17 cellular contexts compared by ENCODE assay signal in the genomic region with DNA sequence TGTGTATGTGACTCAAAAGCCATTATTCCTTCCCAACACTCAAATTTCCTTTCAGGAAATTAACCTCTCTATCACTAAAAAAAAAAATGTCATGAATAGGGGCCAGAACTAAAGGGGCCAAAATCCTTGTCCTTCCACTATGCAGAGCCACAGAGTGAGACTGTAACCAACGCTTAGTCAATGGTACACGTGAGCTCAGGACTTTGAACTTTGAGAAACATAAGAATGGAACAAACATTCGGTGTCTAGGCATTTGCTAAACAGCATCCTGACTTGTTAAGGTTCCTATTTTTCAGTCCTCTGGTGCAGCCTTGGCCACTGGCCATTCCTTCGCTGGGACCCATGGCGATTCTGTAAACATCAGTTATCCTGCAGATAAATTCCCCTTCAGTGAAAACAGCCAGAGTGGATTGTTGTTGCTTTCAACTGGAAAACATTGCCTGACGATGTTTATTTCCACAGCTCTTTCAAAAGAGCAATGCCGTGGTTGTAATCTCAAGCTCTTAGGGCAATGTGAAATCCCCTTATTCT.
A peak's percentile ranks its signal among the peaks of the same experiment; 100 is the strongest.
DNase-seq lines count a peak whose midpoint lies in the region; ATAC-seq and TF ChIP-seq lines count a peak whose summit lies in the region.
"Had no signal": no experiment of that assay in that cellular context is flagged by ENCODE, and none has a peak within 500 bp of the region (broad histone marks: within the 10 kb centered on the region; RNA-seq: fewer than 3 reads in every experiment).

No MANE protein-coding gene starts in this region.

- no peak overlapping the region for H3K4me3 Mint-ChIP-seq in stimulated activated effector memory CD8-positive, alpha-beta T cell treated with anti-CD3 and anti-CD28 coated beads, Interleukin-12 subunit alpha, Interleukin-12 subunit beta, amount 100 ng/mL, for 72 hours
- H3K4me3 Mint-ChIP-seq: CD8-positive, alpha-beta memory T cell; HFFc6 had no signal

- intact Hi-C loops in Right ventricle myocardium inferior (cut with DNase I) = no loop called here
- intact Hi-C loops in sciatic nerve (cut with DNase I) = no loop called here
- intact Hi-C loops in vagina (cut with DNase I) = no loop called here

- peaks cover 14% of the 10 kb centered on the region for H3K9me3 Mint-ChIP-seq in stimulated activated effector memory CD8-positive, alpha-beta T cell treated with anti-CD3 and anti-CD28 coated beads, Interleukin-12 subunit alpha, Interleukin-12 subunit beta, amount 100 ng/mL, for 72 hours

- no peaks in the 10 kb centered on the region for H3K36me3 ChIP-seq in right atrium auricular region
- H3K36me3 ChIP-seq in liver (ENCODE audit: control insufficient read depth in 4 of 4, insufficient read depth in 3 of 4, low read depth in 1 of 4, low read length in 3 of 4) = no peaks in the 10 kb centered on the region
- no peaks in the 10 kb centered on the region for H3K36me3 ChIP-seq in vagina

- TF ChIP-seq CTCF in right atrium auricular region (IDR thresholded peaks at IDR 0.05) (no peak), liver (IDR thresholded peaks at IDR 0.05; ENCODE audit: low read depth, low read length, missing input control) (no peak), vagina (IDR thresholded peaks at IDR 0.05) (no peak)

- DNase-seq in Right ventricle myocardium inferior (ENCODE audit: missing footprints) = no peak
- DNase-seq in right atrium auricular region (ENCODE audit: low spot score) = no peak
- no peak for DNase-seq in sciatic nerve (ENCODE audit: low spot score)
- DNase-seq in vagina (ENCODE audit: extremely low spot score in 2 of 2) = no peak
- no peak for DNase-seq in C1 segment of cervical spinal cord (lab: John Stamatoyannopoulos, UW)
- no peak for DNase-seq in stimulated activated effector memory CD8-positive, alpha-beta T cell treated with anti-CD3 and anti-CD28 coated beads, Interleukin-12 subunit alpha, Interleukin-12 subunit beta, amount 100 ng/mL, for 72 hours (ENCODE audit: low spot score in 2 of 2)
- DNase-seq: CD8-positive, alpha-beta memory T cell; DMS 273 treated with DMSO at 0.1 percent for 48 hours; HFFc6; KBM-7; NCI-H1694; NCI-H2107; NCI-H345; PC-3 had no signal

- H3K4me3 ChIP-seq in right atrium auricular region (no peak overlapping the region), liver (ENCODE audit: low read depth in 1 of 3, low read length in 3 of 3) (no peak overlapping the region), vagina (no peak overlapping the region)

- H3K27ac Mint-ChIP-seq in stimulated activated effector memory CD8-positive, alpha-beta T cell treated with anti-CD3 and anti-CD28 coated beads, Interleukin-12 subunit alpha, Interleukin-12 subunit beta, amount 100 ng/mL, for 72 hours = no peak overlapping the region
- H3K27ac Mint-ChIP-seq: CD8-positive, alpha-beta memory T cell; HFFc6 had no signal

- H3K36me3 Mint-ChIP-seq in stimulated activated effector memory CD8-positive, alpha-beta T cell treated with anti-CD3 and anti-CD28 coated beads, Interleukin-12 subunit alpha, Interleukin-12 subunit beta, amount 100 ng/mL, for 72 hours = no peaks in the 10 kb centered on the region
- H3K36me3 Mint-ChIP-seq: CD8-positive, alpha-beta memory T cell had no signal

- TF ChIP-seq RAD21 in liver (IDR thresholded peaks at IDR 0.05) = peak; percentile 7 to 22

- H3K4me1 Mint-ChIP-seq in stimulated activated effector memory CD8-positive, alpha-beta T cell treated with anti-CD3 and anti-CD28 coated beads, Interleukin-12 subunit alpha, Interleukin-12 subunit beta, amount 100 ng/mL, for 72 hours = no peaks in the 10 kb centered on the region
- H3K4me1 Mint-ChIP-seq: CD8-positive, alpha-beta memory T cell had no signal

- H3K9me3 ChIP-seq in right atrium auricular region (no peaks in the 10 kb centered on the region), liver (ENCODE audit: control insufficient read depth in 4 of 4, low read length in 3 of 4) (no peaks in the 10 kb centered on the region), vagina (no peaks in the 10 kb centered on the region)

- no peak for TF ChIP-seq POLR2A in vagina (IDR thresholded peaks at IDR 0.05)

- ATAC-seq in Right ventricle myocardium inferior = peak; percentile 23
- ATAC-seq in sciatic nerve = peak; percentile 43
- no peak for ATAC-seq in HG02938 (IDR thresholded peaks at IDR 0.05; ENCODE audit: unreplicated experiment)
- ATAC-seq in stimulated activated effector memory CD8-positive, alpha-beta T cell treated with anti-CD3 and anti-CD28 coated beads, Interleukin-12 subunit alpha, Interleukin-12 subunit beta, amount 100 ng/mL, for 72 hours = no peak
- ATAC-seq: PC-3 had no signal

- no peak overlapping the region for H3K9ac ChIP-seq in liver (ENCODE audit: low read depth in 1 of 2, low read length in 2 of 2)

- H3K4me1 ChIP-seq in right atrium auricular region (no peaks in the 10 kb centered on the region), liver (ENCODE audit: control insufficient read depth in 4 of 4, insufficient read depth in 4 of 4, low read length in 3 of 4) (peaks cover 0 to 3% (median under 1%) of the 10 kb centered on the region in 4 donors), vagina (peaks cover 13% of the 10 kb centered on the region)

- no peak overlapping the region for H3K27ac ChIP-seq in right atrium auricular region
- H3K27ac ChIP-seq in liver (ENCODE audit: low read depth in 1 of 2, low read length in 2 of 2) = no peak overlapping the region
- peak overlapping the region; percentile 38 for H3K27ac ChIP-seq in vagina
- H3K27ac ChIP-seq: 22Rv1 had no signal

- H3K27me3 ChIP-seq in right atrium auricular region (no peaks in the 10 kb centered on the region), liver (ENCODE audit: control insufficient read depth in 4 of 4, insufficient read depth in 4 of 4, low read length in 3 of 4) (no peaks in the 10 kb centered on the region), vagina (no peaks in the 10 kb centered on the region)

- WGBS in liver = 25% methylated on average over 7 of the region's 7 CpGs

TF ChIP-seq in liver, 16 proteins besides CTCF, POLR2A, EP300 and RAD21:
- TF ChIP-seq EGR1 (IDR thresholded peaks at IDR 0.05; ENCODE audit: low read depth in 2 of 2) = no peak
- TF ChIP-seq YY1 (IDR thresholded peaks at IDR 0.05) = no peak
- TF ChIP-seq, protein P1, sequence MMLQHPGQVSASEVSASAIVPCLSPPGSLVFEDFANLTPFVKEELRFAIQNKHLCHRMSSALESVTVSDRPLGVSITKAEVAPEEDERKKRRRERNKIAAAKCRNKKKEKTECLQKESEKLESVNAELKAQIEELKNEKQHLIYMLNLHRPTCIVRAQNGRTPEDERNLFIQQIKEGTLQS (IDR thresholded peaks at IDR 0.05) = no peak
- TF ChIP-seq GABPA (IDR thresholded peaks at IDR 0.05 in 1 of 2, conservative IDR thresholded peaks at IDR 0.05 in 1 of 2) = no peak
- TF ChIP-seq TAF1 (conservative IDR thresholded peaks at IDR 0.05) = no peak
- TF ChIP-seq, protein P2, sequence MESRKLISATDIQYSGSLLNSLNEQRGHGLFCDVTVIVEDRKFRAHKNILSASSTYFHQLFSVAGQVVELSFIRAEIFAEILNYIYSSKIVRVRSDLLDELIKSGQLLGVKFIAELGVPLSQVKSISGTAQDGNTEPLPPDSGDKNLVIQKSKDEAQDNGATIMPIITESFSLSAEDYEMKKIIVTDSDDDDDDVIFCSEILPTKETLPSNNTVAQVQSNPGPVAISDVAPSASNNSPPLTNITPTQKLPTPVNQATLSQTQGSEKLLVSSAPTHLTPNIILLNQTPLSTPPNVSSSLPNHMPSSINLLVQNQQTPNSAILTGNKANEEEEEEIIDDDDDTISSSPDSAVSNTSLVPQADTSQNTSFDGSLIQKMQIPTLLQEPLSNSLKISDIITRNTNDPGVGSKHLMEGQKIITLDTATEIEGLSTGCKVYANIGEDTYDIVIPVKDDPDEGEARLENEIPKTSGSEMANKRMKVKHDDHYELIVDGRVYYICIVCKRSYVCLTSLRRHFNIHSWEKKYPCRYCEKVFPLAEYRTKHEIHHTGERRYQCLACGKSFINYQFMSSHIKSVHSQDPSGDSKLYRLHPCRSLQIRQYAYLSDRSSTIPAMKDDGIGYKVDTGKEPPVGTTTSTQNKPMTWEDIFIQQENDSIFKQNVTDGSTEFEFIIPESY (IDR thresholded peaks at IDR 0.05) = no peak
- TF ChIP-seq HNF4A (conservative IDR thresholded peaks at IDR 0.05) = peak; percentile 57 to 75
- no peak for TF ChIP-seq NR2F2 (IDR thresholded peaks at IDR 0.05)
- TF ChIP-seq HNF4G (IDR thresholded peaks at IDR 0.05) = peak; percentile 60
- TF ChIP-seq, protein P3, sequence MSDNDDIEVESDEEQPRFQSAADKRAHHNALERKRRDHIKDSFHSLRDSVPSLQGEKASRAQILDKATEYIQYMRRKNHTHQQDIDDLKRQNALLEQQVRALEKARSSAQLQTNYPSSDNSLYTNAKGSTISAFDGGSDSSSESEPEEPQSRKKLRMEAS (IDR thresholded peaks at IDR 0.05) = no peak
- TF ChIP-seq JUND (IDR thresholded peaks at IDR 0.05) = no peak
- peak; percentile 42 for TF ChIP-seq SP1 (IDR thresholded peaks at IDR 0.05)
- TF ChIP-seq FOXA1 (IDR thresholded peaks at IDR 0.05) = no peak
- TF ChIP-seq, protein P4, sequence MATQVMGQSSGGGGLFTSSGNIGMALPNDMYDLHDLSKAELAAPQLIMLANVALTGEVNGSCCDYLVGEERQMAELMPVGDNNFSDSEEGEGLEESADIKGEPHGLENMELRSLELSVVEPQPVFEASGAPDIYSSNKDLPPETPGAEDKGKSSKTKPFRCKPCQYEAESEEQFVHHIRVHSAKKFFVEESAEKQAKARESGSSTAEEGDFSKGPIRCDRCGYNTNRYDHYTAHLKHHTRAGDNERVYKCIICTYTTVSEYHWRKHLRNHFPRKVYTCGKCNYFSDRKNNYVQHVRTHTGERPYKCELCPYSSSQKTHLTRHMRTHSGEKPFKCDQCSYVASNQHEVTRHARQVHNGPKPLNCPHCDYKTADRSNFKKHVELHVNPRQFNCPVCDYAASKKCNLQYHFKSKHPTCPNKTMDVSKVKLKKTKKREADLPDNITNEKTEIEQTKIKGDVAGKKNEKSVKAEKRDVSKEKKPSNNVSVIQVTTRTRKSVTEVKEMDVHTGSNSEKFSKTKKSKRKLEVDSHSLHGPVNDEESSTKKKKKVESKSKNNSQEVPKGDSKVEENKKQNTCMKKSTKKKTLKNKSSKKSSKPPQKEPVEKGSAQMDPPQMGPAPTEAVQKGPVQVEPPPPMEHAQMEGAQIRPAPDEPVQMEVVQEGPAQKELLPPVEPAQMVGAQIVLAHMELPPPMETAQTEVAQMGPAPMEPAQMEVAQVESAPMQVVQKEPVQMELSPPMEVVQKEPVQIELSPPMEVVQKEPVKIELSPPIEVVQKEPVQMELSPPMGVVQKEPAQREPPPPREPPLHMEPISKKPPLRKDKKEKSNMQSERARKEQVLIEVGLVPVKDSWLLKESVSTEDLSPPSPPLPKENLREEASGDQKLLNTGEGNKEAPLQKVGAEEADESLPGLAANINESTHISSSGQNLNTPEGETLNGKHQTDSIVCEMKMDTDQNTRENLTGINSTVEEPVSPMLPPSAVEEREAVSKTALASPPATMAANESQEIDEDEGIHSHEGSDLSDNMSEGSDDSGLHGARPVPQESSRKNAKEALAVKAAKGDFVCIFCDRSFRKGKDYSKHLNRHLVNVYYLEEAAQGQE (IDR thresholded peaks at IDR 0.05) = no peak
- TF ChIP-seq RXRA (IDR thresholded peaks at IDR 0.05) = peak in 1 of 2 donors; percentile 16
- no peak for TF ChIP-seq FOXA2 (IDR thresholded peaks at IDR 0.05)
TF ChIP-seq in liver: peak in this region for 4.

Comparison
In these comparisons a context has a peak if more than half of its experiments do, and no peak if none do; other contexts are left out.
1. ATAC-seq: peak in Right ventricle myocardium inferior (single experiment) and sciatic nerve (single experiment); none in HG02938 (single experiment) and stimulated activated effector memory CD8-positive, alpha-beta T cell treated with anti-CD3 and anti-CD28 coated beads, Interleukin-12 subunit alpha, Interleukin-12 subunit beta, amount 100 ng/mL, for 72 hours (single experiment).